Comparison of ENCODE assay signal across 14 cellular contexts in the genomic region with DNA sequence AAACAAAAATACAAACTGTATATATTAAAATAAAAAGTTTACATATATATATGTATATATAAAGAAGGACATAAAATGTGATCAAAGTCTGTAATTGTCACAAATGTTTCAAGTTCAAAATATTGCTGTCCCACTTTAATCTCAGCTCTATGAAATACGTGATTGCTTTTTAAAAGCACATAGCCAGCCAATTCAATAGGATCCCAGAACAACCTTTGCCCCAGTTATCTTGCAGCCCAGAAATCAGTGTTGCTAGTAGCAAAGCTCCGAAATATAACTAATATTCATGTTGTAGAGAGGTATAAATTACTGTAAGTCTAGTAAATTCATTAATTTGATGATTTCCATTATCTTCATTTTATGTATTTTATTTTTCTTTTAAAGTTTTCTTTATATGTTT.
A peak's percentile ranks its signal among the peaks of the same experiment; 100 is the strongest.
DNase-seq lines count a peak whose midpoint lies in the region; ATAC-seq and TF ChIP-seq lines count a peak whose summit lies in the region.
"Had no signal": no experiment of that assay in that cellular context is flagged by ENCODE, and none has a peak within 500 bp of the region (broad histone marks: within the 10 kb centered on the region; RNA-seq: fewer than 3 reads in every experiment).

No MANE protein-coding gene starts in this region.

- no peak overlapping the region for H3K4me3 Mint-ChIP-seq in mesothelial cell of epicardium
- H3K4me3 Mint-ChIP-seq: CD4-positive, alpha-beta memory T cell; GM23338; H9 had no signal

- H3K36me3 ChIP-seq in SK-N-MC (ENCODE audit: insufficient read depth, low read length) (no peaks in the 10 kb centered on the region), hepatocyte (replicated peaks; ENCODE audit: insufficient read depth, low read depth) (no peaks in the 10 kb centered on the region)

- peaks cover 23% of the 10 kb centered on the region for H3K9me3 Mint-ChIP-seq in mesothelial cell of epicardium
- H3K9me3 Mint-ChIP-seq: GM23338, H9 had no signal

- H3K79me2 ChIP-seq in hepatocyte: no peaks in the 10 kb centered on the region

- H3K4me1 ChIP-seq in hepatocyte (ENCODE audit: insufficient read depth): no peaks in the 10 kb centered on the region

- no peak overlapping the region for H2AFZ ChIP-seq in hepatocyte
- H2AFZ ChIP-seq: GM23338 had no signal

- peak overlapping the region; percentile 42 for H3K4me3 ChIP-seq in SK-N-MC
- no peak overlapping the region for H3K4me3 ChIP-seq in hepatocyte
- H3K4me3 ChIP-seq: GM23338 had no signal

- WGBS in hepatocyte (ENCODE audit: low lambda C conversion rate, missing lambda C conversion rate): 55% methylated on average over 2 of the region's 2 CpGs

- H3K27me3 ChIP-seq in hepatocyte: no peaks in the 10 kb centered on the region

- H3K27me3 Mint-ChIP-seq in mesothelial cell of epicardium (ENCODE audit: low read depth): no peaks in the 10 kb centered on the region

- ATAC-seq in HG03520 (IDR thresholded peaks at IDR 0.05; ENCODE audit: unreplicated experiment): no peak
- ATAC-seq: GM23338, HCT116 had no signal

- peak overlapping the region; percentile 48 for H3K4me2 ChIP-seq in hepatocyte
- H3K4me2 ChIP-seq: GM23338 had no signal

- no peaks in the 10 kb centered on the region; the same call in 1 of the 2 replicates for H3K9me3 ChIP-seq in SK-N-MC (ENCODE audit: low read depth, low read length)
- H3K9me3 ChIP-seq in hepatocyte (ENCODE audit: low read depth): no peaks in the 10 kb centered on the region

- no peak for TF ChIP-seq CTCF in hepatocyte (IDR thresholded peaks at IDR 0.05; ENCODE audit: poor library complexity)
- TF ChIP-seq CTCF in mesothelial cell of epicardium (IDR thresholded peaks at IDR 0.05; ENCODE audit: unreplicated experiment): no peak

- H3K9ac ChIP-seq in SK-N-MC (ENCODE audit: insufficient read length): no peak overlapping the region

- H3K27ac ChIP-seq in SK-N-MC: peak overlapping the region; percentile 88
- no peak overlapping the region for H3K27ac ChIP-seq in hepatocyte

- H3K36me3 Mint-ChIP-seq in mesothelial cell of epicardium: no peaks in the 10 kb centered on the region
- H3K36me3 Mint-ChIP-seq: CD4-positive, alpha-beta memory T cell had no signal

- no peak for DNase-seq in SK-N-MC (ENCODE audit: low read depth, low spot score)
- DNase-seq in hepatocyte (ENCODE audit: low spot score): no peak
- DNase-seq in mesothelial cell of epicardium (ENCODE audit: low spot score in 2 of 2, unreplicated experiment in 2 of 2): no peak
- DNase-seq in NCI-H2227 (lab: John Stamatoyannopoulos, UW; ENCODE audit: unreplicated experiment): no peak
- no peak for DNase-seq in activated CD4-positive, alpha-beta T cell treated with anti-CD3 and anti-CD28 coated beads for 1 hour
- DNase-seq: C1 segment of cervical spinal cord; Calu3; CD4-positive, alpha-beta memory T cell; DMS53; GF-D8; H9 had no signal

- peak overlapping the region; percentile 62 for H3K27ac Mint-ChIP-seq in mesothelial cell of epicardium
- H3K27ac Mint-ChIP-seq: CD4-positive, alpha-beta memory T cell; GM23338; H9 had no signal

- H3K9me2 ChIP-seq in hepatocyte (replicated peaks; ENCODE audit: insufficient read depth): no peaks in the 10 kb centered on the region

- peaks cover 18% of the 10 kb centered on the region for H3K4me1 Mint-ChIP-seq in mesothelial cell of epicardium
- H3K4me1 Mint-ChIP-seq: CD4-positive, alpha-beta memory T cell; GM23338; H9 had no signal

- no peaks in the 10 kb centered on the region for H4K20me1 ChIP-seq in hepatocyte (ENCODE audit: insufficient read depth, poor library complexity, severe bottlenecking)
